30 cellular contexts compared by ENCODE assay signal in genomic region chr4:6049278-6049677, GRCh38. TPM values are rescaled to one million over a fixed set of nuclear protein-coding genes. Genes with fewer than 3 reads are reported as not detected.
"Had no signal": no experiment of that assay in that cellular context is flagged by ENCODE, and none has a peak within 500 bp of the region (broad histone marks: within the 10 kb centered on the region; RNA-seq: fewer than 3 reads in every experiment).

No MANE protein-coding gene starts in this region.

- H3K27me3 ChIP-seq: ovary, thyroid gland, upper lobe of left lung, vagina had no signal

- H3K9me3 ChIP-seq: neutrophil, ovary, psoas muscle, spleen, thoracic aorta, thyroid gland, tibial nerve, upper lobe of left lung, vagina had no signal

- H3K4me3 Mint-ChIP-seq: naive thymus-derived CD4-positive, alpha-beta T cell; natural killer cell; nephron; neural crest cell; stimulated activated memory B cell treated with anti-CD40 and anti-IgM and Interleukin-4, amounts not matched to agents 10 μg/mL and 1 μg/mL and 100 μg/mL, for 72 hours; stimulated activated naive CD8-positive, alpha-beta T cell treated with anti-CD3 and anti-CD28 coated beads, Interleukin-15, amount 100 ng/mL, for 72 hours had no signal

- DNase-seq: naive thymus-derived CD4-positive, alpha-beta T cell; natural killer cell; ovary; psoas muscle; right cardiac atrium; spleen; stimulated activated CD4-positive, alpha-beta T cell treated with anti-CD3 and anti-CD28 coated beads, Interleukin-12 subunit alpha, Interleukin-12 subunit beta, amount 100 ng/mL, for 4 hours; stimulated activated CD4-positive, alpha-beta T cell treated with anti-CD3 and anti-CD28 coated beads, Interleukin-1b, Interleukin-23, amount 100 ng/mL, for 48 hours; stimulated activated CD4-positive, alpha-beta T cell treated with anti-CD3 and anti-CD28 coated beads, Interleukin-4, amount 100 ng/mL, for 1 hour; stimulated activated CD4-positive, alpha-beta T cell treated with anti-CD3 and anti-CD28 coated beads, Interleukin-4, amount 100 ng/mL, for 4 hours; stimulated activated CD8-positive, alpha-beta memory T cell treated with anti-CD3 and anti-CD28 coated beads, Interleukin-4, amount 100 ng/mL, for 48 hours; stimulated activated naive CD4-positive, alpha-beta T cell; stimulated activated naive CD8-positive, alpha-beta T cell treated with anti-CD3 and anti-CD28 coated beads, Interleukin-15, amount 100 ng/mL, for 72 hours; stimulated activated naive CD8-positive, alpha-beta T cell treated with anti-CD3 and anti-CD28 coated beads, Interleukin-15, Interleukin-2, amounts not matched to agents 100 U/mL and 50 U/mL, for 24 hours; thyroid gland; trophoblast cell; upper lobe of left lung had no signal

- H3K36me3 Mint-ChIP-seq: natural killer cell; stimulated activated memory B cell treated with anti-CD40 and anti-IgM and Interleukin-4, amounts not matched to agents 10 μg/mL and 1 μg/mL and 100 μg/mL, for 72 hours had no signal

- H3K27ac ChIP-seq: neutrophil, ovary, parathyroid adenoma, psoas muscle, skin epidermis, spleen, thoracic aorta, thyroid gland, tibial nerve, upper lobe of left lung, vagina had no signal

- H3K9me3 Mint-ChIP-seq: natural killer cell; nephron; neural crest cell; stimulated activated memory B cell treated with anti-CD40 and anti-IgM and Interleukin-4, amounts not matched to agents 10 μg/mL and 1 μg/mL and 100 μg/mL, for 72 hours; stimulated activated naive CD8-positive, alpha-beta T cell treated with anti-CD3 and anti-CD28 coated beads, Interleukin-15, amount 100 ng/mL, for 72 hours had no signal

- H3K27ac Mint-ChIP-seq: naive thymus-derived CD4-positive, alpha-beta T cell; natural killer cell; nephron; progenitor cell of endocrine pancreas; stimulated activated memory B cell treated with anti-CD40 and anti-IgM and Interleukin-4, amounts not matched to agents 10 μg/mL and 1 μg/mL and 100 μg/mL, for 72 hours; stimulated activated naive CD8-positive, alpha-beta T cell treated with anti-CD3 and anti-CD28 coated beads, Interleukin-15, amount 100 ng/mL, for 72 hours had no signal

- H3K36me3 ChIP-seq: neutrophil, ovary, spleen, thoracic aorta, thyroid gland, tibial nerve, upper lobe of left lung, vagina had no signal

- H3K4me1 ChIP-seq: parathyroid adenoma, psoas muscle, spleen, tibial nerve, upper lobe of left lung, vagina had no signal

- H3K9ac ChIP-seq: parathyroid adenoma had no signal

- H3K4me2 ChIP-seq: smooth muscle cell had no signal

- H3K4me1 Mint-ChIP-seq: natural killer cell; neural crest cell; stimulated activated memory B cell treated with anti-CD40 and anti-IgM and Interleukin-4, amounts not matched to agents 10 μg/mL and 1 μg/mL and 100 μg/mL, for 72 hours; stimulated activated naive CD8-positive, alpha-beta T cell treated with anti-CD3 and anti-CD28 coated beads, Interleukin-15, amount 100 ng/mL, for 72 hours had no signal

- ATAC-seq: naive thymus-derived CD4-positive, alpha-beta T cell; natural killer cell; psoas muscle; sciatic nerve; stimulated activated memory B cell treated with anti-CD40 and anti-IgM and Interleukin-4, amounts not matched to agents 10 μg/mL and 1 μg/mL and 100 μg/mL, for 72 hours; stimulated activated naive CD8-positive, alpha-beta T cell treated with anti-CD3 and anti-CD28 coated beads, Interleukin-15, amount 100 ng/mL, for 72 hours; stimulated activated naive CD8-positive, alpha-beta T cell treated with anti-CD3 and anti-CD28 coated beads, Interleukin-15, Interleukin-2, amounts not matched to agents 100 U/mL and 50 U/mL, for 24 hours had no signal

- H3K4me3 ChIP-seq: ovary, psoas muscle, skin epidermis, smooth muscle cell, spleen, thoracic aorta, thyroid gland, tibial nerve, upper lobe of left lung, vagina had no signal

RNA-seq across cellular contexts. Expression of gene C4orf50, which starts 31.0 kb away (rescaled TPM):
- total RNA-seq: psoas muscle, renal cortical epithelial cell, smooth muscle cell had no signal
- polyA plus RNA-seq: naive thymus-derived CD4-positive, alpha-beta T cell; psoas muscle; smooth muscle cell had no signal
